In the genomic region with DNA sequence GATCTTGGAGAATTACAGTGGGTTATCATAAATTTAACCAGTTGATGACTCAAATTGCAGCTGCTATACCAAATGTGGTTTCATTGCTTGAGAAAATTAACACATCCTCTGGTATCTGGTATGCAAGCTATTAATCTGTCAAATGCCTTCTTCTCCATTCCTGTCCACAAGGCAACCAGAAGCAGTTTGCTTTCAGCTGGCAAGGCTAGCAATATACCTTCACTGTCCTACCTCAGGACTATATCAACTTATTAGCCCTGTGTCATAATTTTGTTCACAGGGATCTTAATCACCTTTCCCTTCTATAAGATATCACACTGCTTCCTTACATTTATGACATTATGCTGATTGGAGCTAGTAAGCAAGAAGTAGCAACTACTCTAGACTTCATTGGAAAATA, we compare ENCODE assay signal across 35 cellular contexts.
"Had no signal": no experiment of that assay in that cellular context is flagged by ENCODE, and none has a peak within 500 bp of the region (broad histone marks: within the 10 kb centered on the region; RNA-seq: fewer than 3 reads in every experiment).

No MANE protein-coding gene starts in this region.

- H3K4me2 ChIP-seq: KMS-11 had no signal

- H3K27me3 ChIP-seq: MG63 had no signal

- H3K9ac ChIP-seq: KMS-11 had no signal

- DNase-seq: Karpas-422, Kasumi-1, MG63, MM.1S, MV-4-11, NCI-H1048, NCI-H1092, NCI-H1092 treated with DMSO at 0.1 percent for 48 hours, NCI-H1105, NCI-H1105 treated with DMSO at 0.1 percent for 48 hours, NCI-H1417, NCI-H1417 treated with DMSO at 0.1 percent for 48 hours, NCI-H1436, NCI-H1436 treated with DMSO at 0.1 percent for 48 hours, NCI-H146, NCI-H1694, NCI-H1694 treated with DMSO at 0.1 percent for 48 hours, NCI-H187, NCI-H187 treated with DMSO at 0.1 percent for 48 hours, NCI-H1930, NCI-H2029, NCI-H2029 treated with DMSO at 0.1 percent for 48 hours, NCI-H2081, NCI-H2081 treated with DMSO at 0.1 percent for 48 hours, NCI-H2107, NCI-H2171, NCI-H2171 treated with DMSO at 0.1 percent for 48 hours, NCI-H2227 treated with DMSO at 0.1 percent for 48 hours, NCI-H226, NCI-H345, NCI-H446, NCI-H446 treated with DMSO at 0.1 percent for 48 hours, NCI-H510A, NCI-H510A treated with DMSO at 0.1 percent for 48 hours had no signal

- H3K36me3 ChIP-seq: MG63 had no signal

- H3K9me3 ChIP-seq: MG63 had no signal

- H3K4me3 ChIP-seq: MG63 had no signal

- H3K27ac ChIP-seq: KMS-11 had no signal
